In the genomic region with DNA sequence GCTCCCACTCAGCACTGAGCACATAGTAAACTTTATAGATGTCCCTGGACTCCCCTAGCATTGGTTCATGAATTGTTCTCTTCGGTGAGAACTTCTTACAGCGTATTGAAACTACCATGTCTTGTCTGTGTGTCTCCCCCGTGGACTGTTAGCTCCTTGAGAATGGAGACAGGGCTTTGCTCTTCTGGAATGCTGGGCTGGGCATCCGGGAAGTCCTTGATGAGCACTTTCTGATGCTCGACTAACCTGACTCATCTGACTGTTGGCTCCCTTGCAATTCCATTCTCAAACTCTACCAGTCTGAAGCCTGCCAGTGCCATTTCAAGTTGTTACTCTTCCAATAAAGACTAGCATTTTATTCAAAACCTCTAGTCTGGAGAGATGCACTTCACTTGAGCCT, we compare ENCODE assay signal across 1 cellular context.
TF ChIP-seq lines count a peak whose summit lies in the region.

No MANE protein-coding gene starts in this region.

TF ChIP-seq in H1, 55 proteins besides CTCF, POLR2A, EP300 and RAD21:
- TF ChIP-seq CTBP2 (IDR thresholded peaks at IDR 0.05; ENCODE audit: borderline replicate concordance, insufficient read depth, insufficient read length, low read length) (no peak), KDM5A (IDR thresholded peaks at IDR 0.05; ENCODE audit: low read length) (no peak), RFX5 (IDR thresholded peaks at IDR 0.05; ENCODE audit: borderline replicate concordance, low read depth, low read length) (no peak), KDM4A (IDR thresholded peaks at IDR 0.05; ENCODE audit: low read depth, low read length, severe bottlenecking) (no peak), EZH2 (IDR thresholded peaks at IDR 0.05; ENCODE audit: low read depth, low read length, severe bottlenecking) (no peak), SP1 (IDR thresholded peaks at IDR 0.05; ENCODE audit: low read depth, low read length) (no peak), JUN (IDR thresholded peaks at IDR 0.05; ENCODE audit: low read depth, low read length) (no peak), TAF1 (IDR thresholded peaks at IDR 0.05; ENCODE audit: low read depth, low read length) (no peak), TCF12 (IDR thresholded peaks at IDR 0.05; ENCODE audit: low read depth, low read length) (no peak), SP2 (IDR thresholded peaks at IDR 0.05; ENCODE audit: low read length) (no peak), SIRT6 (IDR thresholded peaks at IDR 0.05; ENCODE audit: low read length) (no peak), GTF2F1 (IDR thresholded peaks at IDR 0.05; ENCODE audit: borderline replicate concordance, low read depth, low read length) (no peak)
- TF ChIP-seq, protein P1, sequence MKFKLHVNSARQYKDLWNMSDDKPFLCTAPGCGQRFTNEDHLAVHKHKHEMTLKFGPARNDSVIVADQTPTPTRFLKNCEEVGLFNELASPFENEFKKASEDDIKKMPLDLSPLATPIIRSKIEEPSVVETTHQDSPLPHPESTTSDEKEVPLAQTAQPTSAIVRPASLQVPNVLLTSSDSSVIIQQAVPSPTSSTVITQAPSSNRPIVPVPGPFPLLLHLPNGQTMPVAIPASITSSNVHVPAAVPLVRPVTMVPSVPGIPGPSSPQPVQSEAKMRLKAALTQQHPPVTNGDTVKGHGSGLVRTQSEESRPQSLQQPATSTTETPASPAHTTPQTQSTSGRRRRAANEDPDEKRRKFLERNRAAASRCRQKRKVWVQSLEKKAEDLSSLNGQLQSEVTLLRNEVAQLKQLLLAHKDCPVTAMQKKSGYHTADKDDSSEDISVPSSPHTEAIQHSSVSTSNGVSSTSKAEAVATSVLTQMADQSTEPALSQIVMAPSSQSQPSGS (IDR thresholded peaks at IDR 0.05; ENCODE audit: low read length) = no peak
- TF ChIP-seq, protein P2, sequence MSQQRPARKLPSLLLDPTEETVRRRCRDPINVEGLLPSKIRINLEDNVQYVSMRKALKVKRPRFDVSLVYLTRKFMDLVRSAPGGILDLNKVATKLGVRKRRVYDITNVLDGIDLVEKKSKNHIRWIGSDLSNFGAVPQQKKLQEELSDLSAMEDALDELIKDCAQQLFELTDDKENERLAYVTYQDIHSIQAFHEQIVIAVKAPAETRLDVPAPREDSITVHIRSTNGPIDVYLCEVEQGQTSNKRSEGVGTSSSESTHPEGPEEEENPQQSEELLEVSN (IDR thresholded peaks at IDR 0.05) = no peak
